In genomic region chr9:134028076-134028475, GRCh38 we compare ENCODE assay signal across 24 cellular contexts. TPM values are rescaled to one million over a fixed set of nuclear protein-coding genes. Genes with fewer than 3 reads are reported as not detected.
DNase-seq lines count a peak whose midpoint lies in the region; ATAC-seq and TF ChIP-seq lines count a peak whose summit lies in the region.
"Had no signal": no experiment of that assay in that cellular context is flagged by ENCODE, and none has a peak within 500 bp of the region (broad histone marks: within the 10 kb centered on the region; RNA-seq: fewer than 3 reads in every experiment).

No MANE protein-coding gene starts in this region.

- peak overlapping the region; percentile 1 for H3K4me3 Mint-ChIP-seq in activated CD4-positive, alpha-beta T cell treated with anti-CD3 and anti-CD28 coated beads, Interleukin-2, amount 10 ng/mL, durations not matched to agents 7 days and 5 days
- H3K4me3 Mint-ChIP-seq in WTC11: peak overlapping the region; percentile 33; the same call in 1 of the 2 replicates
- no peak overlapping the region for H3K4me3 Mint-ChIP-seq in memory B cell
- H3K4me3 Mint-ChIP-seq: activated CD4-positive, alpha-beta memory T cell treated with anti-CD3 and anti-CD28 coated beads, Interleukin-2, amount 10 ng/mL, durations not matched to agents 7 days and 5 days; stimulated activated naive CD8-positive, alpha-beta T cell treated with anti-CD3 and anti-CD28 coated beads, Interleukin-15, amount 100 ng/mL, for 72 hours; T-helper 2 cell treated with Interferon-gamma antibody and Interleukin-4, amounts not matched to agents 5 μg/mL and 100 μg/mL, for 36 hours had no signal

- no peak for ATAC-seq in WTC11
- ATAC-seq in memory B cell (ENCODE audit: low read depth): no peak
- ATAC-seq: heart left ventricle; left colon; stimulated activated naive CD8-positive, alpha-beta T cell treated with anti-CD3 and anti-CD28 coated beads, Interleukin-15, amount 100 ng/mL, for 72 hours had no signal

- no peaks in the 10 kb centered on the region for H3K27me3 ChIP-seq in sigmoid colon
- no peaks in the 10 kb centered on the region for H3K27me3 ChIP-seq in BE2C
- H3K27me3 ChIP-seq: heart left ventricle, neutrophil, tibial nerve had no signal

- no peak for DNase-seq in activated CD4-positive, alpha-beta T cell treated with anti-CD3 and anti-CD28 coated beads, Interleukin-2, amount 10 ng/mL, durations not matched to agents 7 days and 5 days
- DNase-seq in activated CD4-positive, alpha-beta T cell treated with anti-CD3 and anti-CD28 coated beads, Interleukin-2, amount 50 U/mL, for 48 hours: no peak
- DNase-seq in WTC11 (ENCODE audit: low spot score): no peak
- no peak for DNase-seq in memory B cell (ENCODE audit: low spot score in 2 of 2)
- peak; percentile 57 for DNase-seq in sigmoid colon
- no peak for DNase-seq in NCI-H1694 (lab: John Stamatoyannopoulos, UW)
- no peak for DNase-seq in BE2C
- DNase-seq in DMS53 (lab: John Stamatoyannopoulos, UW): no peak
- DNase-seq: activated CD4-positive, alpha-beta memory T cell treated with anti-CD3 and anti-CD28 coated beads, Interleukin-2, amount 10 ng/mL, durations not matched to agents 7 days and 5 days; AML-193; anterior cingulate cortex; Calu3; central memory CD4-positive, alpha-beta T cell; heart left ventricle; left colon; NCI-H1048; NCI-H2029; retina; stimulated activated naive CD8-positive, alpha-beta T cell treated with anti-CD3 and anti-CD28 coated beads, Interleukin-15, amount 100 ng/mL, for 72 hours had no signal

- peaks cover 9% of the 10 kb centered on the region for H3K4me1 Mint-ChIP-seq in activated CD4-positive, alpha-beta T cell treated with anti-CD3 and anti-CD28 coated beads, Interleukin-2, amount 10 ng/mL, durations not matched to agents 7 days and 5 days
- H3K4me1 Mint-ChIP-seq in WTC11 (peaks cover 10% of the 10 kb centered on the region; the same call in 1 of the 2 replicates), memory B cell (peaks cover 14% of the 10 kb centered on the region)

- H3K36me3 ChIP-seq in sigmoid colon: peaks cover 6 to 59% (median 10%) of the 10 kb centered on the region in 4 donors
- H3K36me3 ChIP-seq in BE2C: peaks cover 23% of the 10 kb centered on the region

- intact Hi-C loops in sigmoid colon (cut with DNase I): loop anchor here (10.0 kb wide), 1 partner anchor 617 kb away; the partner anchor contains the start of gene COL5A1

- no peak overlapping the region for H3K4me3 ChIP-seq in sigmoid colon
- H3K4me3 ChIP-seq in BE2C (ENCODE audit: low read depth, low read length): no peak overlapping the region
- H3K4me3 ChIP-seq: heart left ventricle, tibial nerve had no signal

- TF ChIP-seq CTCF in WTC11 (IDR thresholded peaks at IDR 0.05) (no peak), sigmoid colon (IDR thresholded peaks at IDR 0.05) (no peak), BE2C (IDR thresholded peaks at IDR 0.05; ENCODE audit: low read depth, low read length) (no peak)

- 95 to 97% methylated on average over 9 of the region's 9 CpGs for WGBS in sigmoid colon, 2 donors

- no peaks in the 10 kb centered on the region for H3K9me3 ChIP-seq in sigmoid colon
- no peaks in the 10 kb centered on the region for H3K9me3 ChIP-seq in BE2C
- H3K9me3 ChIP-seq: heart left ventricle, neutrophil, tibial nerve had no signal

- H3K9me3 Mint-ChIP-seq in activated CD4-positive, alpha-beta T cell treated with anti-CD3 and anti-CD28 coated beads, Interleukin-2, amount 10 ng/mL, durations not matched to agents 7 days and 5 days: no peaks in the 10 kb centered on the region
- no peaks in the 10 kb centered on the region for H3K9me3 Mint-ChIP-seq in WTC11
- H3K9me3 Mint-ChIP-seq in memory B cell: no peaks in the 10 kb centered on the region
- H3K9me3 Mint-ChIP-seq: activated CD4-positive, alpha-beta memory T cell treated with anti-CD3 and anti-CD28 coated beads, Interleukin-2, amount 10 ng/mL, durations not matched to agents 7 days and 5 days; stimulated activated naive CD8-positive, alpha-beta T cell treated with anti-CD3 and anti-CD28 coated beads, Interleukin-15, amount 100 ng/mL, for 72 hours; T-helper 2 cell treated with Interferon-gamma antibody and Interleukin-4, amounts not matched to agents 5 μg/mL and 100 μg/mL, for 36 hours had no signal

- CTCF ChIA-PET in activated CD4-positive, alpha-beta T cell treated with anti-CD3 and anti-CD28 coated beads, Interleukin-2, amount 10 ng/mL, durations not matched to agents 7 days and 5 days (lab: Charles Lee): no interaction called here
- CTCF ChIA-PET in WTC11 (lab: Charles Lee): interaction anchor here (1.8 kb wide), 1 partner anchor 35 kb away, joined by 6 read pairs; no protein-coding TSS in a partner anchor

- no peak for TF ChIP-seq POLR2A in sigmoid colon (IDR thresholded peaks at IDR 0.05)

- TF ChIP-seq EP300 in sigmoid colon (IDR thresholded peaks at IDR 0.05): no peak

- no peak overlapping the region for H3K27ac ChIP-seq in sigmoid colon
- H3K27ac ChIP-seq: epithelial cell of prostate, heart left ventricle, neutrophil, tibial nerve, VCaP had no signal

- H3K27me3 Mint-ChIP-seq in activated CD4-positive, alpha-beta T cell treated with anti-CD3 and anti-CD28 coated beads, Interleukin-2, amount 10 ng/mL, durations not matched to agents 7 days and 5 days: no peaks in the 10 kb centered on the region
- H3K27me3 Mint-ChIP-seq in WTC11 (ENCODE audit: low read depth) (no peaks in the 10 kb centered on the region), memory B cell (no peaks in the 10 kb centered on the region)
- H3K27me3 Mint-ChIP-seq: activated CD4-positive, alpha-beta memory T cell treated with anti-CD3 and anti-CD28 coated beads, Interleukin-2, amount 10 ng/mL, durations not matched to agents 7 days and 5 days; stimulated activated naive CD8-positive, alpha-beta T cell treated with anti-CD3 and anti-CD28 coated beads, Interleukin-15, amount 100 ng/mL, for 72 hours had no signal

- H3K4me1 ChIP-seq in sigmoid colon (peaks cover 0 to 20% (median 11%) of the 10 kb centered on the region in 4 donors), BE2C (no peaks in the 10 kb centered on the region)

- H3K27ac Mint-ChIP-seq in activated CD4-positive, alpha-beta T cell treated with anti-CD3 and anti-CD28 coated beads, Interleukin-2, amount 10 ng/mL, durations not matched to agents 7 days and 5 days: no peak overlapping the region
- H3K27ac Mint-ChIP-seq in WTC11 (no peak overlapping the region), memory B cell (peak overlapping the region; percentile 3)
- H3K27ac Mint-ChIP-seq: activated CD4-positive, alpha-beta memory T cell treated with anti-CD3 and anti-CD28 coated beads, Interleukin-2, amount 10 ng/mL, durations not matched to agents 7 days and 5 days; T-helper 2 cell treated with Interferon-gamma antibody and Interleukin-4, amounts not matched to agents 5 μg/mL and 100 μg/mL, for 36 hours had no signal

- POLR2A ChIA-PET in activated CD4-positive, alpha-beta T cell treated with anti-CD3 and anti-CD28 coated beads, Interleukin-2, amount 10 ng/mL, durations not matched to agents 7 days and 5 days (lab: Charles Lee): interaction anchor here (0.6 kb wide), 1 partner anchor 135 kb away, joined by 4 read pairs; no protein-coding TSS in a partner anchor
- POLR2A ChIA-PET in WTC11 (lab: Charles Lee): interaction anchor here (0.7 kb wide), 1 partner anchor 302 kb away, joined by 3 read pairs; no protein-coding TSS in a partner anchor

- H3K36me3 Mint-ChIP-seq in activated CD4-positive, alpha-beta T cell treated with anti-CD3 and anti-CD28 coated beads, Interleukin-2, amount 10 ng/mL, durations not matched to agents 7 days and 5 days (ENCODE audit: low read depth): peaks cover 10% of the 10 kb centered on the region
- H3K36me3 Mint-ChIP-seq in WTC11 (peaks cover 14% of the 10 kb centered on the region), memory B cell (peaks cover 4% of the 10 kb centered on the region)

TF ChIP-seq in WTC11, 78 proteins besides CTCF, POLR2A, EP300 and RAD21 (continues in another document):
- TF ChIP-seq USF2 (CRISPR knock-in tag; IDR thresholded peaks at IDR 0.05) (no peak), NFE2L1 (CRISPR knock-in tag; IDR thresholded peaks at IDR 0.05) (no peak)

RNA-seq across cellular contexts. Expression of gene BRD3OS, which starts 2.8 kb away (rescaled TPM):
- 10 to 100 TPM; 11.1 to 12.9 TPM for total RNA-seq in activated CD4-positive, alpha-beta T cell treated with anti-CD3 and anti-CD28 coated beads, Interleukin-2, amount 10 ng/mL, durations not matched to agents 7 days and 5 days
- total RNA-seq in WTC11 (2021) (16.2 to 16.9 TPM (median 16.6 TPM) in 3 replicates), sigmoid colon (10 to 100 TPM; 11.7 to 19.4 (median 12.7) TPM)
- 1 to 10 TPM; 3.9 to 7.8 (median 4.2) TPM for polyA plus RNA-seq in sigmoid colon
- 108 TPM for polyA plus RNA-seq in BE2C (2012; ENCODE audit: insufficient read depth, insufficient read length, low read depth)

RNA-seq across cellular contexts. Expression of gene VAV2, which starts 36.0 kb away (rescaled TPM):
- 1 to 10 TPM; 6.2 TPM for total RNA-seq in activated CD4-positive, alpha-beta T cell treated with anti-CD3 and anti-CD28 coated beads, Interleukin-2, amount 10 ng/mL, durations not matched to agents 7 days and 5 days
- total RNA-seq in WTC11 (2021) (31.1 to 39.7 TPM (median 34.9 TPM) in 3 replicates), sigmoid colon (1 to 10 TPM; 3.8 to 7.2 (median 6.6) TPM)
- 10 to 100 TPM; 14.4 to 23.3 (median 18.5) TPM for polyA plus RNA-seq in sigmoid colon
- polyA plus RNA-seq in BE2C (2012; ENCODE audit: insufficient read depth, insufficient read length, low read depth): 28.4 TPM

RNA-seq across cellular contexts. Expression of gene BRD3, which starts 39.8 kb away (rescaled TPM):
- total RNA-seq in activated CD4-positive, alpha-beta T cell treated with anti-CD3 and anti-CD28 coated beads, Interleukin-2, amount 10 ng/mL, durations not matched to agents 7 days and 5 days: 10 to 100 TPM; 40.1 to 47.4 TPM
- 100 to 108 TPM (median 105 TPM) in 3 replicates for total RNA-seq in WTC11 (2021)
- total RNA-seq in sigmoid colon: 10 to 100 TPM; 21.8 to 34.5 (median 25.7) TPM
- 10 to 100 TPM in 1 of 3 donors, 1 to 10 TPM in 2; 4.4 to 14.9 (median 5.4) TPM for polyA plus RNA-seq in sigmoid colon
- polyA plus RNA-seq in BE2C (2012; ENCODE audit: insufficient read depth, insufficient read length, low read depth): 79.5 TPM
